In the genomic region with DNA sequence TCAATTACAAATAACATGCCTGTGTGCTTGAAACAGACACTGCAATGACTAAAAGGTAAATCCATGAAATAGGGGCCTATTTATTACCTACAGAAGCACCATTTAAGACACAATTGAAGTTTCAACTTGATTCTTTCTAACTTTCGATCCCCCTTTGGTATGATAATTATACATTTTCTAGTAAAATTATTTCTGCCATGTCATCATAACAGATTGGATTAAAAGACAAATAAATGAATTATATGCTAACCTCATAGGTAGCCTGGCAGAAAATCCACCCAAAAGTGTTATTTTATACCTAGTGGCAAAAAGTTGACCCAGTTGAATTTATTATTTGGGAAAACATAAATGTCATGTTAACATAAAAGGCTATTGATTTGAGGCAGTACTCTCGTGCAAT, we compare ENCODE assay signal across 35 cellular contexts.
"Had no signal": no experiment of that assay in that cellular context is flagged by ENCODE, and none has a peak within 500 bp of the region (broad histone marks: within the 10 kb centered on the region; RNA-seq: fewer than 3 reads in every experiment).

No MANE protein-coding gene starts in this region.

- H3K9me3 ChIP-seq: MG63 had no signal

- H3K36me3 ChIP-seq: MG63 had no signal

- H3K4me3 ChIP-seq: MG63 had no signal

- DNase-seq: Kasumi-1, MG63, MM.1S, MV-4-11, NCI-H1048, NCI-H1092, NCI-H1092 treated with DMSO at 0.1 percent for 48 hours, NCI-H1105, NCI-H1105 treated with DMSO at 0.1 percent for 48 hours, NCI-H1417, NCI-H1417 treated with DMSO at 0.1 percent for 48 hours, NCI-H1436, NCI-H1436 treated with DMSO at 0.1 percent for 48 hours, NCI-H146, NCI-H1694, NCI-H1694 treated with DMSO at 0.1 percent for 48 hours, NCI-H187, NCI-H187 treated with DMSO at 0.1 percent for 48 hours, NCI-H1930, NCI-H2029, NCI-H2029 treated with DMSO at 0.1 percent for 48 hours, NCI-H2081, NCI-H2081 treated with DMSO at 0.1 percent for 48 hours, NCI-H2107, NCI-H2171, NCI-H2171 treated with DMSO at 0.1 percent for 48 hours, NCI-H2227 treated with DMSO at 0.1 percent for 48 hours, NCI-H226, NCI-H345, NCI-H446, NCI-H446 treated with DMSO at 0.1 percent for 48 hours, NCI-H510A, NCI-H510A treated with DMSO at 0.1 percent for 48 hours, NCI-H524, NCI-H524 treated with DMSO at 0.1 percent for 48 hours had no signal
